Comparison of ENCODE assay signal across 1 cellular context in the genomic region with DNA sequence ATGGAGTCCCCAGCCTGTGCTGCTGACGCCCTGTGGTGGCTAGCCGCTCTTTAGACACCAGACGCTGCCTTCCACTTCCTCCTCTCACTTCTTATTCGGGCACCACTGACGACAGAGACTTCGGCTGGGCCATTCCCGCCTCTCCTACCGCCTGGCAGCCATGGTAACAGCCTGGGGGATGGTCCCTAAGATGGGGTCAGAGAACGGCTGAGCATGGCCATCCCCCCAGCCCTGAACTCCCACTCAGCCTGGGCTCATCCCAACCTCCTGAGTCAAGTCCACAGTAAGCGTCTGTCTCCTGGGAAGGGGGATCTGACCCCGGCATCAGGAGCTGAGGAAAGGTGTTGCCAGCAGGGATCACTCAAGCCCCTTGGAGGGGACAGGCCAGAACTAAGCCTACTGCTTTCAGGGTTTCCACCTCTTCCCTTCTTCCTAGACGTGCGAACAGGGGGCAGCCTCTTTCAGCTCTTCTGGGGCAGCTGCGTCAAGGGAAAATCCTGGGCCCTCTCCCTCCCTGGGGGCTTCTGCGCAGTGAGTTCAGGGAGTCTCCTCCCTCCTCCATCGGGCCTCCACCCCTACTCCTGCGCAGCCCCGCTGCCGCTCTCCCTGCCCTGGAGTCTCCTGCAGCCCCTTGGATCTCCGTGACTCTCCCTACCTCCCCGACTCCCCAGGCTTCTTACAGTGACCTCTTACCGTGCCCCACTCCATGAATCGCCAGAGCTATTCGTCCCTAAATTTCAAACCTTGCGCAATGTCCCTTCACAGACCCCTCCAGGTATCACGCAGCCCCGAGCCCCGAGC.
A peak's percentile ranks its signal among the peaks of the same experiment; 100 is the strongest.
TF ChIP-seq lines count a peak whose summit lies in the region.

No MANE protein-coding gene starts in this region.

TF ChIP-seq in GM12878, 131 proteins besides CTCF, POLR2A, EP300 and RAD21 (continued from another document and continues in another):
- TF ChIP-seq, protein P1, sequence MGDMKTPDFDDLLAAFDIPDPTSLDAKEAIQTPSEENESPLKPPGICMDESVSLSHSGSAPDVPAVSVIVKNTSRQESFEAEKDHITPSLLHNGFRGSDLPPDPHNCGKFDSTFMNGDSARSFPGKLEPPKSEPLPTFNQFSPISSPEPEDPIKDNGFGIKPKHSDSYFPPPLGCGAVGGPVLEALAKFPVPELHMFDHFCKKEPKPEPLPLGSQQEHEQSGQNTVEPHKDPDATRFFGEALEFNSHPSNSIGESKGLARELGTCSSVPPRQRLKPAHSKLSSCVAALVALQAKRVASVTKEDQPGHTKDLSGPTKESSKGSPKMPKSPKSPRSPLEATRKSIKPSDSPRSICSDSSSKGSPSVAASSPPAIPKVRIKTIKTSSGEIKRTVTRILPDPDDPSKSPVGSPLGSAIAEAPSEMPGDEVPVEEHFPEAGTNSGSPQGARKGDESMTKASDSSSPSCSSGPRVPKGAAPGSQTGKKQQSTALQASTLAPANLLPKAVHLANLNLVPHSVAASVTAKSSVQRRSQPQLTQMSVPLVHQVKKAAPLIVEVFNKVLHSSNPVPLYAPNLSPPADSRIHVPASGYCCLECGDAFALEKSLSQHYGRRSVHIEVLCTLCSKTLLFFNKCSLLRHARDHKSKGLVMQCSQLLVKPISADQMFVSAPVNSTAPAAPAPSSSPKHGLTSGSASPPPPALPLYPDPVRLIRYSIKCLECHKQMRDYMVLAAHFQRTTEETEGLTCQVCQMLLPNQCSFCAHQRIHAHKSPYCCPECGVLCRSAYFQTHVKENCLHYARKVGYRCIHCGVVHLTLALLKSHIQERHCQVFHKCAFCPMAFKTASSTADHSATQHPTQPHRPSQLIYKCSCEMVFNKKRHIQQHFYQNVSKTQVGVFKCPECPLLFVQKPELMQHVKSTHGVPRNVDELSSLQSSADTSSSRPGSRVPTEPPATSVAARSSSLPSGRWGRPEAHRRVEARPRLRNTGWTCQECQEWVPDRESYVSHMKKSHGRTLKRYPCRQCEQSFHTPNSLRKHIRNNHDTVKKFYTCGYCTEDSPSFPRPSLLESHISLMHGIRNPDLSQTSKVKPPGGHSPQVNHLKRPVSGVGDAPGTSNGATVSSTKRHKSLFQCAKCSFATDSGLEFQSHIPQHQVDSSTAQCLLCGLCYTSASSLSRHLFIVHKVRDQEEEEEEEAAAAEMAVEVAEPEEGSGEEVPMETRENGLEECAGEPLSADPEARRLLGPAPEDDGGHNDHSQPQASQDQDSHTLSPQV (IDR thresholded peaks at IDR 0.05), result peak; percentile 22; the same call in 1 of the 2 replicates
- no peak for TF ChIP-seq EED (IDR thresholded peaks at IDR 0.05; ENCODE audit: low read depth)
- peak; percentile 43; the same call in 1 of the 2 replicates for TF ChIP-seq CREB1 (IDR thresholded peaks at IDR 0.05; ENCODE audit: low read depth)
- peak; percentile 55; the same call in 1 of the 2 replicates for TF ChIP-seq PAX5 (IDR thresholded peaks at IDR 0.05; ENCODE audit: borderline replicate concordance, low read depth, low read length)
- peak; percentile 82; the same call in 1 of the 2 replicates for TF ChIP-seq EZH2 (IDR thresholded peaks at IDR 0.05; ENCODE audit: borderline replicate concordance, control insufficient read depth, low read depth, low read length)
- TF ChIP-seq BMI1 (IDR thresholded peaks at IDR 0.05; ENCODE audit: borderline replicate concordance), result peak; percentile 64; the same call in 1 of the 2 replicates
- TF ChIP-seq, protein P2, sequence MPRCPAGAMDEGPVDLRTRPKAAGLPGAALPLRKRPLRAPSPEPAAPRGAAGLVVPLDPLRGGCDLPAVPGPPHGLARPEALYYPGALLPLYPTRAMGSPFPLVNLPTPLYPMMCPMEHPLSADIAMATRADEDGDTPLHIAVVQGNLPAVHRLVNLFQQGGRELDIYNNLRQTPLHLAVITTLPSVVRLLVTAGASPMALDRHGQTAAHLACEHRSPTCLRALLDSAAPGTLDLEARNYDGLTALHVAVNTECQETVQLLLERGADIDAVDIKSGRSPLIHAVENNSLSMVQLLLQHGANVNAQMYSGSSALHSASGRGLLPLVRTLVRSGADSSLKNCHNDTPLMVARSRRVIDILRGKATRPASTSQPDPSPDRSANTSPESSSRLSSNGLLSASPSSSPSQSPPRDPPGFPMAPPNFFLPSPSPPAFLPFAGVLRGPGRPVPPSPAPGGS (IDR thresholded peaks at IDR 0.05; ENCODE audit: borderline replicate concordance, insufficient read depth, low read depth, low read length, poor library complexity, severe bottlenecking), result no peak
- TF ChIP-seq, protein P3, sequence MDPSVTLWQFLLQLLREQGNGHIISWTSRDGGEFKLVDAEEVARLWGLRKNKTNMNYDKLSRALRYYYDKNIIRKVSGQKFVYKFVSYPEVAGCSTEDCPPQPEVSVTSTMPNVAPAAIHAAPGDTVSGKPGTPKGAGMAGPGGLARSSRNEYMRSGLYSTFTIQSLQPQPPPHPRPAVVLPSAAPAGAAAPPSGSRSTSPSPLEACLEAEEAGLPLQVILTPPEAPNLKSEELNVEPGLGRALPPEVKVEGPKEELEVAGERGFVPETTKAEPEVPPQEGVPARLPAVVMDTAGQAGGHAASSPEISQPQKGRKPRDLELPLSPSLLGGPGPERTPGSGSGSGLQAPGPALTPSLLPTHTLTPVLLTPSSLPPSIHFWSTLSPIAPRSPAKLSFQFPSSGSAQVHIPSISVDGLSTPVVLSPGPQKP (IDR thresholded peaks at IDR 0.05; ENCODE audit: low read depth, low read length), result no peak
- TF ChIP-seq, protein P4, sequence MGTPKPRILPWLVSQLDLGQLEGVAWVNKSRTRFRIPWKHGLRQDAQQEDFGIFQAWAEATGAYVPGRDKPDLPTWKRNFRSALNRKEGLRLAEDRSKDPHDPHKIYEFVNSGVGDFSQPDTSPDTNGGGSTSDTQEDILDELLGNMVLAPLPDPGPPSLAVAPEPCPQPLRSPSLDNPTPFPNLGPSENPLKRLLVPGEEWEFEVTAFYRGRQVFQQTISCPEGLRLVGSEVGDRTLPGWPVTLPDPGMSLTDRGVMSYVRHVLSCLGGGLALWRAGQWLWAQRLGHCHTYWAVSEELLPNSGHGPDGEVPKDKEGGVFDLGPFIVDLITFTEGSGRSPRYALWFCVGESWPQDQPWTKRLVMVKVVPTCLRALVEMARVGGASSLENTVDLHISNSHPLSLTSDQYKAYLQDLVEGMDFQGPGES (IDR thresholded peaks at IDR 0.05), result no peak
- TF ChIP-seq, protein P5, sequence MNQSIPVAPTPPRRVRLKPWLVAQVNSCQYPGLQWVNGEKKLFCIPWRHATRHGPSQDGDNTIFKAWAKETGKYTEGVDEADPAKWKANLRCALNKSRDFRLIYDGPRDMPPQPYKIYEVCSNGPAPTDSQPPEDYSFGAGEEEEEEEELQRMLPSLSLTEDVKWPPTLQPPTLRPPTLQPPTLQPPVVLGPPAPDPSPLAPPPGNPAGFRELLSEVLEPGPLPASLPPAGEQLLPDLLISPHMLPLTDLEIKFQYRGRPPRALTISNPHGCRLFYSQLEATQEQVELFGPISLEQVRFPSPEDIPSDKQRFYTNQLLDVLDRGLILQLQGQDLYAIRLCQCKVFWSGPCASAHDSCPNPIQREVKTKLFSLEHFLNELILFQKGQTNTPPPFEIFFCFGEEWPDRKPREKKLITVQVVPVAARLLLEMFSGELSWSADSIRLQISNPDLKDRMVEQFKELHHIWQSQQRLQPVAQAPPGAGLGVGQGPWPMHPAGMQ (IDR thresholded peaks at IDR 0.05; ENCODE audit: borderline replicate concordance), result no peak
- peak; percentile 46 for TF ChIP-seq SP1 (IDR thresholded peaks at IDR 0.05; ENCODE audit: low read depth, low read length)
- no peak for TF ChIP-seq CHD1 (IDR thresholded peaks at IDR 0.05; ENCODE audit: low read depth, low read length)
- TF ChIP-seq RB1 (IDR thresholded peaks at IDR 0.05; ENCODE audit: borderline replicate concordance), result no peak
- TF ChIP-seq HDAC6 (IDR thresholded peaks at IDR 0.05; ENCODE audit: unreplicated experiment), result no peak
- TF ChIP-seq, protein P6, sequence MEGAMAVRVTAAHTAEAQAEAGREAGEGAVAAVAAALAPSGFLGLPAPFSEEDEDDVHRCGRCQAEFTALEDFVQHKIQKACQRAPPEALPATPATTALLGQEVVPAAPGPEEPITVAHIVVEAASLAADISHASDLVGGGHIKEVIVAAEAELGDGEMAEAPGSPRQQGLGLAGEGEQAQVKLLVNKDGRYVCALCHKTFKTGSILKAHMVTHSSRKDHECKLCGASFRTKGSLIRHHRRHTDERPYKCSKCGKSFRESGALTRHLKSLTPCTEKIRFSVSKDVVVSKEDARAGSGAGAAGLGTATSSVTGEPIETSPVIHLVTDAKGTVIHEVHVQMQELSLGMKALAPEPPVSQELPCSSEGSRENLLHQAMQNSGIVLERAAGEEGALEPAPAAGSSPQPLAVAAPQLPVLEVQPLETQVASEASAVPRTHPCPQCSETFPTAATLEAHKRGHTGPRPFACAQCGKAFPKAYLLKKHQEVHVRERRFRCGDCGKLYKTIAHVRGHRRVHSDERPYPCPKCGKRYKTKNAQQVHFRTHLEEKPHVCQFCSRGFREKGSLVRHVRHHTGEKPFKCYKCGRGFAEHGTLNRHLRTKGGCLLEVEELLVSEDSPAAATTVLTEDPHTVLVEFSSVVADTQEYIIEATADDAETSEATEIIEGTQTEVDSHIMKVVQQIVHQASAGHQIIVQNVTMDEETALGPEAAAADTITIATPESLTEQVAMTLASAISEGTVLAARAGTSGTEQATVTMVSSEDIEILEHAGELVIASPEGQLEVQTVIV (IDR thresholded peaks at IDR 0.05; ENCODE audit: borderline replicate concordance, partially characterized antibody), result no peak
- TF ChIP-seq, protein P7, sequence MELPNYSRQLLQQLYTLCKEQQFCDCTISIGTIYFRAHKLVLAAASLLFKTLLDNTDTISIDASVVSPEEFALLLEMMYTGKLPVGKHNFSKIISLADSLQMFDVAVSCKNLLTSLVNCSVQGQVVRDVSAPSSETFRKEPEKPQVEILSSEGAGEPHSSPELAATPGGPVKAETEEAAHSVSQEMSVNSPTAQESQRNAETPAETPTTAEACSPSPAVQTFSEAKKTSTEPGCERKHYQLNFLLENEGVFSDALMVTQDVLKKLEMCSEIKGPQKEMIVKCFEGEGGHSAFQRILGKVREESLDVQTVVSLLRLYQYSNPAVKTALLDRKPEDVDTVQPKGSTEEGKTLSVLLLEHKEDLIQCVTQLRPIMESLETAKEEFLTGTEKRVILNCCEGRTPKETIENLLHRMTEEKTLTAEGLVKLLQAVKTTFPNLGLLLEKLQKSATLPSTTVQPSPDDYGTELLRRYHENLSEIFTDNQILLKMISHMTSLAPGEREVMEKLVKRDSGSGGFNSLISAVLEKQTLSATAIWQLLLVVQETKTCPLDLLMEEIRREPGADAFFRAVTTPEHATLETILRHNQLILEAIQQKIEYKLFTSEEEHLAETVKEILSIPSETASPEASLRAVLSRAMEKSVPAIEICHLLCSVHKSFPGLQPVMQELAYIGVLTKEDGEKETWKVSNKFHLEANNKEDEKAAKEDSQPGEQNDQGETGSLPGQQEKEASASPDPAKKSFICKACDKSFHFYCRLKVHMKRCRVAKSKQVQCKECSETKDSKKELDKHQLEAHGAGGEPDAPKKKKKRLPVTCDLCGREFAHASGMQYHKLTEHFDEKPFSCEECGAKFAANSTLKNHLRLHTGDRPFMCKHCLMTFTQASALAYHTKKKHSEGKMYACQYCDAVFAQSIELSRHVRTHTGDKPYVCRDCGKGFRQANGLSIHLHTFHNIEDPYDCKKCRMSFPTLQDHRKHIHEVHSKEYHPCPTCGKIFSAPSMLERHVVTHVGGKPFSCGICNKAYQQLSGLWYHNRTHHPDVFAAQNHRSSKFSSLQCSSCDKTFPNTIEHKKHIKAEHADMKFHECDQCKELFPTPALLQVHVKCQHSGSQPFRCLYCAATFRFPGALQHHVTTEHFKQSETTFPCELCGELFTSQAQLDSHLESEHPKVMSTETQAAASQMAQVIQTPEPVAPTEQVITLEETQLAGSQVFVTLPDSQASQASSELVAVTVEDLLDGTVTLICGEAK (IDR thresholded peaks at IDR 0.05; ENCODE audit: borderline replicate concordance), result 0 out of 2 replicates have a peak, but pooled peaks have one; percentile 19
- TF ChIP-seq SIN3A (IDR thresholded peaks at IDR 0.05; ENCODE audit: low read depth, low read length), result no peak
- no peak for TF ChIP-seq KAT2A (conservative IDR thresholded peaks at IDR 0.05; ENCODE audit: control insufficient read depth, low read depth, low read length)
- TF ChIP-seq IKZF1 (conservative IDR thresholded peaks at IDR 0.05), result peak; percentile 84
- no peak for TF ChIP-seq YY1 (IDR thresholded peaks at IDR 0.05; ENCODE audit: low read depth, low read length)
- TF ChIP-seq, protein P8, sequence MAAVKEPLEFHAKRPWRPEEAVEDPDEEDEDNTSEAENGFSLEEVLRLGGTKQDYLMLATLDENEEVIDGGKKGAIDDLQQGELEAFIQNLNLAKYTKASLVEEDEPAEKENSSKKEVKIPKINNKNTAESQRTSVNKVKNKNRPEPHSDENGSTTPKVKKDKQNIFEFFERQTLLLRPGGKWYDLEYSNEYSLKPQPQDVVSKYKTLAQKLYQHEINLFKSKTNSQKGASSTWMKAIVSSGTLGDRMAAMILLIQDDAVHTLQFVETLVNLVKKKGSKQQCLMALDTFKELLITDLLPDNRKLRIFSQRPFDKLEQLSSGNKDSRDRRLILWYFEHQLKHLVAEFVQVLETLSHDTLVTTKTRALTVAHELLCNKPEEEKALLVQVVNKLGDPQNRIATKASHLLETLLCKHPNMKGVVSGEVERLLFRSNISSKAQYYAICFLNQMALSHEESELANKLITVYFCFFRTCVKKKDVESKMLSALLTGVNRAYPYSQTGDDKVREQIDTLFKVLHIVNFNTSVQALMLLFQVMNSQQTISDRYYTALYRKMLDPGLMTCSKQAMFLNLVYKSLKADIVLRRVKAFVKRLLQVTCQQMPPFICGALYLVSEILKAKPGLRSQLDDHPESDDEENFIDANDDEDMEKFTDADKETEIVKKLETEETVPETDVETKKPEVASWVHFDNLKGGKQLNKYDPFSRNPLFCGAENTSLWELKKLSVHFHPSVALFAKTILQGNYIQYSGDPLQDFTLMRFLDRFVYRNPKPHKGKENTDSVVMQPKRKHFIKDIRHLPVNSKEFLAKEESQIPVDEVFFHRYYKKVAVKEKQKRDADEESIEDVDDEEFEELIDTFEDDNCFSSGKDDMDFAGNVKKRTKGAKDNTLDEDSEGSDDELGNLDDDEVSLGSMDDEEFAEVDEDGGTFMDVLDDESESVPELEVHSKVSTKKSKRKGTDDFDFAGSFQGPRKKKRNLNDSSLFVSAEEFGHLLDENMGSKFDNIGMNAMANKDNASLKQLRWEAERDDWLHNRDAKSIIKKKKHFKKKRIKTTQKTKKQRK (IDR thresholded peaks at IDR 0.05; ENCODE audit: low read depth, low read length), result no peak
- peak; percentile 94 for TF ChIP-seq SPI1 (IDR thresholded peaks at IDR 0.05; ENCODE audit: borderline replicate concordance, insufficient read depth, low read depth, low read length)
- TF ChIP-seq, protein P9, sequence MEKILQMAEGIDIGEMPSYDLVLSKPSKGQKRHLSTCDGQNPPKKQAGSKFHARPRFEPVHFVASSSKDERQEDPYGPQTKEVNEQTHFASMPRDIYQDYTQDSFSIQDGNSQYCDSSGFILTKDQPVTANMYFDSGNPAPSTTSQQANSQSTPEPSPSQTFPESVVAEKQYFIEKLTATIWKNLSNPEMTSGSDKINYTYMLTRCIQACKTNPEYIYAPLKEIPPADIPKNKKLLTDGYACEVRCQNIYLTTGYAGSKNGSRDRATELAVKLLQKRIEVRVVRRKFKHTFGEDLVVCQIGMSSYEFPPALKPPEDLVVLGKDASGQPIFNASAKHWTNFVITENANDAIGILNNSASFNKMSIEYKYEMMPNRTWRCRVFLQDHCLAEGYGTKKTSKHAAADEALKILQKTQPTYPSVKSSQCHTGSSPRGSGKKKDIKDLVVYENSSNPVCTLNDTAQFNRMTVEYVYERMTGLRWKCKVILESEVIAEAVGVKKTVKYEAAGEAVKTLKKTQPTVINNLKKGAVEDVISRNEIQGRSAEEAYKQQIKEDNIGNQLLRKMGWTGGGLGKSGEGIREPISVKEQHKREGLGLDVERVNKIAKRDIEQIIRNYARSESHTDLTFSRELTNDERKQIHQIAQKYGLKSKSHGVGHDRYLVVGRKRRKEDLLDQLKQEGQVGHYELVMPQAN (conservative IDR thresholded peaks at IDR 0.05), result no peak
- no peak for TF ChIP-seq SREBF2 (IDR thresholded peaks at IDR 0.05; ENCODE audit: low read length)
- no peak for TF ChIP-seq SUZ12 (IDR thresholded peaks at IDR 0.05; ENCODE audit: unreplicated experiment)
- TF ChIP-seq TCF12 (IDR thresholded peaks at IDR 0.05; ENCODE audit: low read depth, low read length), result 0 out of 2 replicates have a peak, but pooled peaks have one; percentile 26
- TF ChIP-seq BACH1 (IDR thresholded peaks at IDR 0.05; ENCODE audit: borderline replicate concordance), result no peak
